8 cellular contexts compared by ENCODE assay signal in genomic region chr10:114821293-114821914, GRCh38. TPM values are rescaled to one million over a fixed set of nuclear protein-coding genes. Genes with fewer than 3 reads are reported as not detected.
A peak's percentile ranks its signal among the peaks of the same experiment; 100 is the strongest.
DNase-seq lines count a peak whose midpoint lies in the region; ATAC-seq, FAIRE-seq and TF ChIP-seq lines count a peak whose summit lies in the region.

FHIP2A (plus strand) TSS chr10:114821780; CDS start chr10:114822079, 299 bp downstream.

- no peaks in the 10 kb centered on the region; the same call in 1 of the 2 replicates for H3K27me3 ChIP-seq in DOHH2 (ENCODE audit: control insufficient read depth, low read length)
- H3K27me3 ChIP-seq in HUES48 (ENCODE audit: control insufficient read depth, insufficient read depth, low read length) = no peaks in the 10 kb centered on the region
- no peaks in the 10 kb centered on the region for H3K27me3 ChIP-seq in SJSA1 (replicated peaks)
- H3K27me3 ChIP-seq in neutrophil = no peaks in the 10 kb centered on the region

- H3K9me3 ChIP-seq in DOHH2 (ENCODE audit: control insufficient read depth, insufficient read depth, low read length) (no peaks in the 10 kb centered on the region), HUES48 (ENCODE audit: control insufficient read depth, insufficient read depth, low read length) (no peaks in the 10 kb centered on the region), SJSA1 (replicated peaks) (no peaks in the 10 kb centered on the region), neutrophil (no peaks in the 10 kb centered on the region)

- peak; percentile 81 for ATAC-seq in GM21423 (IDR thresholded peaks at IDR 0.05; ENCODE audit: unreplicated experiment)

- H3K27ac ChIP-seq in DOHH2 (ENCODE audit: low read depth, low read length) (peak within 1 kb of the TSS; percentile 70), HUES48 (ENCODE audit: low read depth, low read length) (peak within 1 kb of the TSS; percentile 88), SJSA1 (peak within 1 kb of the TSS; percentile 92), neutrophil (peak within 1 kb of the TSS; percentile 96)

- no peaks in the 10 kb centered on the region for H3K9me2 ChIP-seq in DOHH2 (replicated peaks; ENCODE audit: control insufficient read depth, low read length)

- DNase-seq in SJSA1 (ENCODE audit: low read depth in 1 of 2, low spot score in 2 of 2) (peak; percentile 76 to 84), frontal cortex (ENCODE audit: low spot score in 2 of 2) (peak; percentile 78 to 83), superior temporal gyrus (ENCODE audit: extremely low spot score) (peak; percentile 59)
- peak; percentile 80 for DNase-seq in activated gamma-delta T cell treated with anti-CD3 and anti-CD28 coated beads, Interleukin-2, amount 50 U/mL, for 16 hours (ENCODE audit: low read depth)

- H3K36me3 ChIP-seq in DOHH2 (ENCODE audit: control insufficient read depth, low read length) = peaks cover 4% of the 10 kb centered on the region; the same call in 1 of the 2 replicates
- H3K36me3 ChIP-seq in HUES48 (ENCODE audit: control insufficient read depth, insufficient read depth, low read length) = no peaks in the 10 kb centered on the region
- peaks cover 17% of the 10 kb centered on the region for H3K36me3 ChIP-seq in SJSA1
- no peaks in the 10 kb centered on the region for H3K36me3 ChIP-seq in neutrophil

- H3K9ac ChIP-seq in HUES48 (ENCODE audit: low read depth, low read length) = peak within 1 kb of the TSS; percentile 90

- H3F3A ChIP-seq in DOHH2 (ENCODE audit: control insufficient read depth, insufficient read depth) = 0 out of 2 replicates have a peak, but pooled peaks cover 3% of the 10 kb centered on the region

- H3K4me3 ChIP-seq in DOHH2 (ENCODE audit: low read length) (peak within 1 kb of the TSS; percentile 79), HUES48 (ENCODE audit: low read depth, low read length) (peak within 1 kb of the TSS; percentile 71), SJSA1 (peak within 1 kb of the TSS; percentile 97), neutrophil (ENCODE audit: low read depth in 1 of 2, low read length in 1 of 2) (peak within 1 kb of the TSS; percentile 74 to 98)

- peaks cover 42% of the 10 kb centered on the region for H3K79me2 ChIP-seq in DOHH2 (ENCODE audit: control insufficient read depth, low read length)

- H4K20me1 ChIP-seq in DOHH2 (ENCODE audit: control insufficient read depth, insufficient read depth, low read depth, low read length) = no peaks in the 10 kb centered on the region

- TF ChIP-seq CTCF in DOHH2 (IDR thresholded peaks at IDR 0.05; ENCODE audit: low read depth, low read length, poor library complexity, severe bottlenecking) (peak; percentile 44), neutrophil (IDR thresholded peaks at IDR 0.05) (peak; percentile 85)

- FAIRE-seq in frontal cortex (lab: Jason Lieb, UNC) = no peak

- H3K4me1 ChIP-seq in DOHH2 (ENCODE audit: control insufficient read depth, low read length) = peaks cover 20% of the 10 kb centered on the region
- peaks cover 4% of the 10 kb centered on the region; the same call in 1 of the 2 replicates for H3K4me1 ChIP-seq in HUES48 (ENCODE audit: control insufficient read depth, insufficient read depth, low read length)
- peaks cover 30% of the 10 kb centered on the region for H3K4me1 ChIP-seq in SJSA1 (replicated peaks)
- H3K4me1 ChIP-seq in neutrophil (ENCODE audit: control insufficient read depth in 1 of 2, insufficient read depth in 1 of 2, low read depth in 1 of 2, low read length in 1 of 2) = peaks cover 53 to 57% of the 10 kb centered on the region in 2 experiments

- peak within 1 kb of the TSS; percentile 91 for H3K4me2 ChIP-seq in DOHH2 (ENCODE audit: low read length)

RNA-seq across cellular contexts. Expression of gene FHIP2A, which starts in this region (rescaled TPM):
- total RNA-seq in SJSA1 (2014; rRNA removed; shearing (Covaris generic)) = 18.5 and 24.8 TPM in 2 replicates
- total RNA-seq in frontal cortex = 48.5 TPM

Comparison
In these comparisons a context has a peak if more than half of its experiments do, and no peak if none do; other contexts are left out.
1. Peak in every context shown above with its lines: DNase-seq, ATAC-seq, H3K4me3 ChIP-seq and H3K27ac ChIP-seq.